Comparison of ENCODE assay signal across 8 cellular contexts in genomic region chr6:42021847-42022754, GRCh38.
DNase-seq lines count a peak whose midpoint lies in the region; ATAC-seq lines count a peak whose summit lies in the region.

No MANE protein-coding gene starts in this region.

- DNase-seq in T-helper 2 cell (peak; percentile 20 to 94 (median 56)), cerebellar cortex (ENCODE audit: low spot score) (peak; percentile 42), KG1 (lab: John Stamatoyannopoulos, UW) (no peak), NCI-H2081 treated with DMSO at 0.1 percent for 48 hours (lab: John Stamatoyannopoulos, UW) (no peak), AML-193 (lab: John Stamatoyannopoulos, UW) (no peak)
- DNase-seq in stimulated activated CD8-positive, alpha-beta memory T cell treated with anti-CD3 and anti-CD28 coated beads, Interleukin-12 subunit alpha, Interleukin-12 subunit beta, amount 100 ng/mL, for 4 hours (ENCODE audit: low read depth) = peak; percentile 50

- ATAC-seq in GM19395 (IDR thresholded peaks at IDR 0.05; ENCODE audit: unreplicated experiment) (peak; percentile 44), GM21390 (IDR thresholded peaks at IDR 0.05; ENCODE audit: unreplicated experiment) (no peak)

Comparison
In these comparisons a context has a peak if more than half of its experiments do, and no peak if none do; other contexts are left out.
1. DNase-seq: peak in T-helper 2 cell (5 of 5), cerebellar cortex (single experiment) and stimulated activated CD8-positive, alpha-beta memory T cell treated with anti-CD3 and anti-CD28 coated beads, Interleukin-12 subunit alpha, Interleukin-12 subunit beta, amount 100 ng/mL, for 4 hours (single experiment); none in KG1 (single experiment), NCI-H2081 treated with DMSO at 0.1 percent for 48 hours (single experiment) and AML-193 (0 of 2).